In the genomic region with DNA sequence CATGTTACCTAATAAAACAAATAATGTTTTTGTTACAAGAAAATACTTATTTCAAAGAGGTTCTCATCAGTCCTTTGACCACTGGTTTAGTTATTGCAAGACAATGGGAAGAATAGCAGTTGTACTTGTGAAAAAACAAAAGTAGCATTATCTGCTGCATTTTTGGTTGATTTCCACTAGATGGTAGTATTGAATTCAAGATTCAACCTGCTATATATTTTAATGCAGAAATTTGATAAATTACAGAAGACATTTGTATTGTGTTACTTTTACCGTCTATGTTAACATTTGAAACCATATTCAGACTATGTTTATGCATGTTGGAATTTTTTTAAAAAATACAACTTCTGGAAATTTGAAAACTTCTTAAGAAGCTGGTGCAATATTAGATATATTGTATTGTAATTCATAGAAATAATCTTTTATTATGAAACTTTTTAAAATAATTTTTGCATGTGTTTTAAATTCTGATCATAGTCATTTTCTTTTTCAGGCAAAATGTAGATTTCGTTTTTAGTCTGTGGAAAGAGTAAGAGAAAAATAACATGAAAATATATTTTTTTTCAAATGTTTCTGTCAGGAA, we compare ENCODE assay signal across 8 cellular contexts. TPM values are rescaled to one million over a fixed set of nuclear protein-coding genes. Genes with fewer than 3 reads are reported as not detected.
A peak's percentile ranks its signal among the peaks of the same experiment; 100 is the strongest.
DNase-seq lines count a peak whose midpoint lies in the region; FAIRE-seq and TF ChIP-seq lines count a peak whose summit lies in the region.

No MANE protein-coding gene starts in this region.

- H2AFZ ChIP-seq in endothelial cell of umbilical vein (ENCODE audit: low read depth, low read length) (no peak overlapping the region), smooth muscle cell (ENCODE audit: low read depth) (no peak overlapping the region)

- H3K4me3 ChIP-seq in endothelial cell of umbilical vein (replicated peaks in 1 of 3; ENCODE audit: insufficient read depth in 1 of 3, low read depth in 1 of 3, low read length in 3 of 3) (no peak overlapping the region), smooth muscle cell (no peak overlapping the region)

- DNase-seq in NCI-H82 (lab: John Stamatoyannopoulos, UW) (peak; percentile 27), NCI-H82 treated with DMSO at 0.1 percent for 48 hours (lab: John Stamatoyannopoulos, UW; ENCODE audit: unreplicated experiment) (no peak), NCI-H1930 (lab: John Stamatoyannopoulos, UW) (peak; percentile 1 to 11), endothelial cell of umbilical vein (ENCODE audit: low read depth, low spot score) (peak; percentile 48), smooth muscle cell (lab: John Stamatoyannopoulos, UW; ENCODE audit: unreplicated experiment) (no peak), activated gamma-delta T cell (lab: John Stamatoyannopoulos, UW) (no peak)
- DNase-seq in activated T-helper 1 cell treated with anti-CD3 and anti-CD28 coated beads, Interleukin-12 subunit alpha, Interleukin-12 subunit beta, Interleukin-2, Interleukin-4 antibody, amounts not matched to agents 30 ng/mL and 10 ng/mL and 1 ng/mL, durations not matched to agents 14 hours and 24 hours and 36 hours (ENCODE audit: low spot score): no peak
- no peak for DNase-seq in activated CD4-positive, alpha-beta T cell treated with anti-CD3 and anti-CD28 coated beads, Interleukin-2, amount 50 U/mL, for 4 hours

- no peaks in the 10 kb centered on the region for H3K36me3 ChIP-seq in endothelial cell of umbilical vein (ENCODE audit: control insufficient read depth in 2 of 2, extremely low read depth in 1 of 2, insufficient read depth in 2 of 2, low read length in 2 of 2)
- H3K36me3 ChIP-seq in smooth muscle cell (ENCODE audit: low read depth): no peaks in the 10 kb centered on the region

- H3K27ac ChIP-seq in endothelial cell of umbilical vein (ENCODE audit: insufficient read depth, low read depth, low read length): no peak overlapping the region
- H3K27ac ChIP-seq in smooth muscle cell (ENCODE audit: low read depth): no peak overlapping the region

- H4K20me1 ChIP-seq in endothelial cell of umbilical vein (replicated peaks; ENCODE audit: control insufficient read depth, extremely low read depth, insufficient read depth, low read length) (no peaks in the 10 kb centered on the region), smooth muscle cell (ENCODE audit: low read depth) (no peaks in the 10 kb centered on the region)

- no peaks in the 10 kb centered on the region for H3K4me1 ChIP-seq in endothelial cell of umbilical vein (ENCODE audit: control insufficient read depth, extremely low read depth, insufficient read depth, low read length)
- no peaks in the 10 kb centered on the region for H3K4me1 ChIP-seq in smooth muscle cell (ENCODE audit: low read depth)

- 24% methylated on average over 2 of the region's 2 CpGs for WGBS in smooth muscle cell (ENCODE audit: low lambda C conversion rate)

- peak; percentile 64 for FAIRE-seq in endothelial cell of umbilical vein (lab: Jason Lieb, UNC)

- no peak for TF ChIP-seq POLR2A in endothelial cell of umbilical vein (IDR thresholded peaks at IDR 0.05; ENCODE audit: low read depth, low read length)

- dilution Hi-C loops in endothelial cell of umbilical vein (cut with MboI; ENCODE audit: extremely low pct_ligation_motif_present, low sequenced_read_pairs): no loop called here

- no peak overlapping the region for H3K4me2 ChIP-seq in endothelial cell of umbilical vein (ENCODE audit: insufficient read depth, low read length)
- no peak overlapping the region for H3K4me2 ChIP-seq in smooth muscle cell

- CTCF ChIA-PET in endothelial cell of umbilical vein (lab: Charles Lee): interaction anchor here (0.7 to 8.6 kb wide), 5 partner anchors 20 to 863 kb away, joined by 3 to 232 read pairs (median 3); no protein-coding TSS in a partner anchor

- H3K27me3 ChIP-seq in endothelial cell of umbilical vein (ENCODE audit: control insufficient read depth in 2 of 2, insufficient read depth in 2 of 2, low read length in 2 of 2) (peaks cover 0 to 5% of the 10 kb centered on the region in 2 experiments), smooth muscle cell (ENCODE audit: low read depth) (no peaks in the 10 kb centered on the region)

- H3K9me3 ChIP-seq in endothelial cell of umbilical vein (replicated peaks; ENCODE audit: control insufficient read depth, insufficient read depth, low read length) (no peaks in the 10 kb centered on the region), smooth muscle cell (replicated peaks; ENCODE audit: low read depth) (no peaks in the 10 kb centered on the region)

- H3K4me3 Mint-ChIP-seq in activated T-helper 1 cell treated with anti-CD3 and anti-CD28 coated beads, Interleukin-12 subunit alpha, Interleukin-12 subunit beta, Interleukin-2, Interleukin-4 antibody, amounts not matched to agents 30 ng/mL and 10 ng/mL and 1 ng/mL, durations not matched to agents 14 hours and 24 hours and 36 hours: no peak overlapping the region

- H3K9me3 Mint-ChIP-seq in activated T-helper 1 cell treated with anti-CD3 and anti-CD28 coated beads, Interleukin-12 subunit alpha, Interleukin-12 subunit beta, Interleukin-2, Interleukin-4 antibody, amounts not matched to agents 30 ng/mL and 10 ng/mL and 1 ng/mL, durations not matched to agents 14 hours and 24 hours and 36 hours: no peaks in the 10 kb centered on the region

- intact Hi-C loops in endothelial cell of umbilical vein (cut with micrococcal nuclease): loop anchor here (2.0 to 5.0 kb wide), 3 partner anchors 875 to 1171 kb away; partner anchors contain the start of gene AGA
- intact Hi-C loops in activated T-helper 1 cell treated with anti-CD3 and anti-CD28 coated beads, Interleukin-12 subunit alpha, Interleukin-12 subunit beta, Interleukin-2, Interleukin-4 antibody, amounts not matched to agents 30 ng/mL and 10 ng/mL and 1 ng/mL, durations not matched to agents 14 hours and 24 hours and 36 hours (cut with micrococcal nuclease): loop anchor here (1.0 to 10.0 kb wide), 3 partner anchors 259 to 959 kb away; no protein-coding TSS in a partner anchor

- TF ChIP-seq CTCF in endothelial cell of umbilical vein (IDR thresholded peaks at IDR 0.05; ENCODE audit: extremely low read depth in 1 of 2, insufficient read depth in 1 of 2, low read depth in 1 of 2, low read length in 2 of 2) (peak; percentile 26 to 34), smooth muscle cell (IDR thresholded peaks at IDR 0.05; ENCODE audit: borderline replicate concordance, insufficient read depth, poor library complexity, severe bottlenecking) (peak; percentile 62)

- no peaks in the 10 kb centered on the region for H3K9me1 ChIP-seq in endothelial cell of umbilical vein (replicated peaks; ENCODE audit: control insufficient read depth, extremely low read depth, insufficient read depth, low read length)

- H3K27ac Mint-ChIP-seq in activated T-helper 1 cell treated with anti-CD3 and anti-CD28 coated beads, Interleukin-12 subunit alpha, Interleukin-12 subunit beta, Interleukin-2, Interleukin-4 antibody, amounts not matched to agents 30 ng/mL and 10 ng/mL and 1 ng/mL, durations not matched to agents 14 hours and 24 hours and 36 hours: no peak overlapping the region

- H3F3A ChIP-seq in smooth muscle cell (ENCODE audit: low read depth): no peaks in the 10 kb centered on the region

- no TSS peak for BruUV-seq in endothelial cell of umbilical vein (replicated peaks; lab: Mats Ljungman, UMichigan)

- H3K4me1 Mint-ChIP-seq in activated T-helper 1 cell treated with anti-CD3 and anti-CD28 coated beads, Interleukin-12 subunit alpha, Interleukin-12 subunit beta, Interleukin-2, Interleukin-4 antibody, amounts not matched to agents 30 ng/mL and 10 ng/mL and 1 ng/mL, durations not matched to agents 14 hours and 24 hours and 36 hours (ENCODE audit: low read depth): peaks cover 5% of the 10 kb centered on the region

- peaks cover 10% of the 10 kb centered on the region for H3K27me3 Mint-ChIP-seq in activated T-helper 1 cell treated with anti-CD3 and anti-CD28 coated beads, Interleukin-12 subunit alpha, Interleukin-12 subunit beta, Interleukin-2, Interleukin-4 antibody, amounts not matched to agents 30 ng/mL and 10 ng/mL and 1 ng/mL, durations not matched to agents 14 hours and 24 hours and 36 hours (ENCODE audit: insufficient read depth)

- H3K79me2 ChIP-seq in endothelial cell of umbilical vein (ENCODE audit: control insufficient read depth, insufficient read depth, low read length): no peaks in the 10 kb centered on the region
- no peaks in the 10 kb centered on the region for H3K79me2 ChIP-seq in smooth muscle cell (ENCODE audit: low read depth)

- POLR2A ChIA-PET in endothelial cell of umbilical vein (lab: Charles Lee): no interaction called here

- H3K36me3 Mint-ChIP-seq in activated T-helper 1 cell treated with anti-CD3 and anti-CD28 coated beads, Interleukin-12 subunit alpha, Interleukin-12 subunit beta, Interleukin-2, Interleukin-4 antibody, amounts not matched to agents 30 ng/mL and 10 ng/mL and 1 ng/mL, durations not matched to agents 14 hours and 24 hours and 36 hours (ENCODE audit: low read depth): no peaks in the 10 kb centered on the region

- H3K9ac ChIP-seq in endothelial cell of umbilical vein (replicated peaks; ENCODE audit: extremely low read depth, insufficient read depth, low read length): no peak overlapping the region
- no peak overlapping the region for H3K9ac ChIP-seq in smooth muscle cell (ENCODE audit: low read depth)

TF ChIP-seq in endothelial cell of umbilical vein, 7 proteins besides CTCF, POLR2A, EP300 and RAD21 (continues in another document):
- TF ChIP-seq JUN (IDR thresholded peaks at IDR 0.05; ENCODE audit: borderline replicate concordance, insufficient read depth, insufficient read length, low read depth) (no peak), POLR2AphosphoS5 (IDR thresholded peaks at IDR 0.05; ENCODE audit: insufficient read depth, low read depth, low read length) (no peak), EZH2 (IDR thresholded peaks at IDR 0.05; ENCODE audit: borderline replicate concordance, low read depth, low read length, severe bottlenecking) (no peak), FOS (IDR thresholded peaks at IDR 0.05; ENCODE audit: borderline replicate concordance, insufficient read depth, low read length) (no peak)

RNA-seq across cellular contexts. Expression of gene SPCS3, which starts 56.4 kb away (rescaled TPM):
- total RNA-seq in endothelial cell of umbilical vein: 179 and 183 TPM in 2 replicates
- 25.4 and 36.4 TPM in 2 replicates for polyA plus RNA-seq in endothelial cell of umbilical vein
- 31.0 and 36.5 TPM in 2 replicates for polyA plus RNA-seq in endothelial cell of umbilical vein (2011; cell fraction: cytosol; rRNA removed)
- polyA plus RNA-seq in endothelial cell of umbilical vein (2011; cell fraction: nucleus; rRNA removed): 49.4 and 73.0 TPM in 2 replicates
- polyA plus RNA-seq in endothelial cell of umbilical vein (2012): 71.9 and 75.1 TPM in 2 replicates
- polyA minus RNA-seq in endothelial cell of umbilical vein: 37.2 and 49.0 TPM in 2 replicates
- polyA minus RNA-seq in endothelial cell of umbilical vein (2011; cell fraction: cytosol; rRNA and poly(A)+ RNA removed): 31.7 TPM
- 131 and 158 TPM in 2 replicates for polyA minus RNA-seq in endothelial cell of umbilical vein (2011; cell fraction: nucleus; rRNA and poly(A)+ RNA removed)
- 195 and 237 TPM in 2 replicates for total RNA-seq in smooth muscle cell
- polyA plus RNA-seq in smooth muscle cell: 101 and 116 TPM in 2 replicates
- total RNA-seq in activated T-helper 1 cell treated with anti-CD3 and anti-CD28 coated beads, Interleukin-12 subunit alpha, Interleukin-12 subunit beta, Interleukin-2, Interleukin-4 antibody, amounts not matched to agents 30 ng/mL and 10 ng/mL and 1 ng/mL, durations not matched to agents 14 hours and 24 hours and 36 hours: 197 and 203 TPM in 2 replicates

Comparison
In these comparisons a context has a peak if more than half of its experiments do, and no peak if none do; other contexts are left out.
1. DNase-seq: peak in NCI-H82 (single experiment), NCI-H1930 (2 of 2) and endothelial cell of umbilical vein (single experiment); none in NCI-H82 treated with DMSO at 0.1 percent for 48 hours (single experiment), smooth muscle cell (single experiment), activated T-helper 1 cell treated with anti-CD3 and anti-CD28 coated beads, Interleukin-12 subunit alpha, Interleukin-12 subunit beta, Interleukin-2, Interleukin-4 antibody, amounts not matched to agents 30 ng/mL and 10 ng/mL and 1 ng/mL, durations not matched to agents 14 hours and 24 hours and 36 hours (single experiment), activated gamma-delta T cell (single experiment) and activated CD4-positive, alpha-beta T cell treated with anti-CD3 and anti-CD28 coated beads, Interleukin-2, amount 50 U/mL, for 4 hours (0 of 2).